Comparison of ENCODE assay signal across 17 cellular contexts in genomic region chr17:1412185-1413110, GRCh38. TPM values are rescaled to one million over a fixed set of nuclear protein-coding genes. Genes with fewer than 3 reads are reported as not detected.
DNase-seq lines count a peak whose midpoint lies in the region; ATAC-seq and TF ChIP-seq lines count a peak whose summit lies in the region.
"Had no signal": no experiment of that assay in that cellular context is flagged by ENCODE, and none has a peak within 500 bp of the region (broad histone marks: within the 10 kb centered on the region; RNA-seq: fewer than 3 reads in every experiment).

No MANE protein-coding gene starts in this region.

- no peaks in the 10 kb centered on the region for H3K27me3 Mint-ChIP-seq in T-helper 2 cell treated with Interferon-gamma antibody and Interleukin-4, amounts not matched to agents 5 μg/mL and 100 μg/mL, for 36 hours (ENCODE audit: low read depth)

- no peak for TF ChIP-seq POLR2A in gastrocnemius medialis (IDR thresholded peaks at IDR 0.05)

- no peak overlapping the region for H3K27ac Mint-ChIP-seq in T-helper 2 cell treated with Interferon-gamma antibody and Interleukin-4, amounts not matched to agents 5 μg/mL and 100 μg/mL, for 36 hours
- H3K27ac Mint-ChIP-seq: activated naive CD4-positive, alpha-beta T cell treated with anti-CD3 and anti-CD28 coated beads, Interleukin-2, amount 50 U/mL, for 72 hours had no signal

- no peak overlapping the region for H3K4me3 Mint-ChIP-seq in T-helper 2 cell treated with Interferon-gamma antibody and Interleukin-4, amounts not matched to agents 5 μg/mL and 100 μg/mL, for 36 hours
- H3K4me3 Mint-ChIP-seq: neural crest cell had no signal

- TF ChIP-seq CTCF in gastrocnemius medialis (IDR thresholded peaks at IDR 0.05 in 4 of 5, conservative IDR thresholded peaks at IDR 0.05 in 1 of 5), result no peak

- 0 out of 2 replicates have a peak overlapping the region, but pooled peaks have one; percentile 4 for H3K4me3 ChIP-seq in MG63
- H3K4me3 ChIP-seq in gastrocnemius medialis, result no peak overlapping the region
- H3K4me3 ChIP-seq: sigmoid colon, SK-N-MC, testis had no signal

- in situ Hi-C loops in gastrocnemius medialis (cut with MboI; ENCODE audit: low sequenced_read_pairs in 4 of 4), result no loop called here

- intact Hi-C loops in gastrocnemius medialis (cut with DNase I; ENCODE audit: low total_unique reads), result no loop called here

- H3K4me1 Mint-ChIP-seq in T-helper 2 cell treated with Interferon-gamma antibody and Interleukin-4, amounts not matched to agents 5 μg/mL and 100 μg/mL, for 36 hours (ENCODE audit: low read depth), result no peaks in the 10 kb centered on the region
- H3K4me1 Mint-ChIP-seq: neural crest cell had no signal

- no peaks in the 10 kb centered on the region for H3K9me3 Mint-ChIP-seq in T-helper 2 cell treated with Interferon-gamma antibody and Interleukin-4, amounts not matched to agents 5 μg/mL and 100 μg/mL, for 36 hours
- H3K9me3 Mint-ChIP-seq: activated naive CD4-positive, alpha-beta T cell treated with anti-CD3 and anti-CD28 coated beads, Interleukin-2, amount 50 U/mL, for 72 hours; neural crest cell had no signal

- no peaks in the 10 kb centered on the region for H3K27me3 ChIP-seq in MG63
- no peaks in the 10 kb centered on the region for H3K27me3 ChIP-seq in gastrocnemius medialis
- H3K27me3 ChIP-seq: sigmoid colon, testis had no signal

- ATAC-seq in gastrocnemius medialis (no peak), HG03469 (IDR thresholded peaks at IDR 0.05; ENCODE audit: unreplicated experiment) (no peak), GM18868 (IDR thresholded peaks at IDR 0.05; ENCODE audit: unreplicated experiment) (no peak)
- ATAC-seq: activated naive CD4-positive, alpha-beta T cell treated with anti-CD3 and anti-CD28 coated beads, Interleukin-2, amount 50 U/mL, for 72 hours had no signal

- peak overlapping the region; percentile 69 to 75 (median 72) for H3K27ac ChIP-seq in gastrocnemius medialis
- H3K27ac ChIP-seq: sigmoid colon, SK-N-MC, testis had no signal

- H3K36me3 ChIP-seq in MG63, result no peaks in the 10 kb centered on the region
- no peaks in the 10 kb centered on the region for H3K36me3 ChIP-seq in gastrocnemius medialis

- peaks cover 22 to 24% of the 10 kb centered on the region in 2 donors for H3K4me1 ChIP-seq in gastrocnemius medialis

- DNase-seq in MG63, result peak; percentile 56
- DNase-seq in amniotic epithelial cell (ENCODE audit: low read depth), result peak; percentile 40
- peak; percentile 28 for DNase-seq in kidney tubule cell (ENCODE audit: low spot score)
- no peak for DNase-seq in gastrocnemius medialis
- DNase-seq in T-helper 2 cell treated with Interferon-gamma antibody and Interleukin-4, amounts not matched to agents 5 μg/mL and 100 μg/mL, for 36 hours (ENCODE audit: low spot score), result no peak
- DNase-seq in NCI-H1105 treated with DMSO at 0.1 percent for 48 hours (lab: John Stamatoyannopoulos, UW), result no peak
- DNase-seq: activated CD4-positive, alpha-beta T cell treated with anti-CD3 and anti-CD28 coated beads, Interleukin-2, amount 50 U/mL, for 1 hour; effector memory CD4-positive, alpha-beta T cell; mesendoderm; sigmoid colon; stimulated activated CD4-positive, alpha-beta T cell treated with anti-CD3 and anti-CD28 coated beads, Interleukin-4, amount 100 ng/mL, for 1 hour had no signal

- no peaks in the 10 kb centered on the region for H3K36me3 Mint-ChIP-seq in T-helper 2 cell treated with Interferon-gamma antibody and Interleukin-4, amounts not matched to agents 5 μg/mL and 100 μg/mL, for 36 hours (ENCODE audit: low read depth)
- H3K36me3 Mint-ChIP-seq: activated naive CD4-positive, alpha-beta T cell treated with anti-CD3 and anti-CD28 coated beads, Interleukin-2, amount 50 U/mL, for 72 hours had no signal

- no peaks in the 10 kb centered on the region for H3K9me3 ChIP-seq in MG63
- no peaks in the 10 kb centered on the region for H3K9me3 ChIP-seq in gastrocnemius medialis
- H3K9me3 ChIP-seq: sigmoid colon, testis had no signal

RNA-seq across cellular contexts. Expression of gene YWHAE, which starts 12.4 kb away (rescaled TPM):
- 108 and 118 TPM in 2 replicates for total RNA-seq in MG63 (2014; rRNA removed; shearing (Covaris generic); ENCODE audit: low replicate concordance)
- total RNA-seq in gastrocnemius medialis, result 1,000 to 10,000 TPM in 3 of 4 donors, 100 to 1,000 TPM in 1; 915 to 1,814 (median 1,174) TPM

RNA-seq across cellular contexts. Expression of gene CRK, which starts 43.6 kb away (rescaled TPM):
- 35.1 and 36.0 TPM in 2 replicates for total RNA-seq in MG63 (2014; rRNA removed; shearing (Covaris generic); ENCODE audit: low replicate concordance)
- 10 to 100 TPM; 48.6 to 64.6 (median 56.7) TPM for total RNA-seq in gastrocnemius medialis

Comparison
In these comparisons a context has a peak if more than half of its experiments do, and no peak if none do; other contexts are left out.
1. DNase-seq: peak in MG63 (single experiment), amniotic epithelial cell (single experiment) and kidney tubule cell (single experiment); none in gastrocnemius medialis (0 of 2), T-helper 2 cell treated with Interferon-gamma antibody and Interleukin-4, amounts not matched to agents 5 μg/mL and 100 μg/mL, for 36 hours (single experiment) and NCI-H1105 treated with DMSO at 0.1 percent for 48 hours (single experiment).